23 cellular contexts compared by ENCODE assay signal in the genomic region with DNA sequence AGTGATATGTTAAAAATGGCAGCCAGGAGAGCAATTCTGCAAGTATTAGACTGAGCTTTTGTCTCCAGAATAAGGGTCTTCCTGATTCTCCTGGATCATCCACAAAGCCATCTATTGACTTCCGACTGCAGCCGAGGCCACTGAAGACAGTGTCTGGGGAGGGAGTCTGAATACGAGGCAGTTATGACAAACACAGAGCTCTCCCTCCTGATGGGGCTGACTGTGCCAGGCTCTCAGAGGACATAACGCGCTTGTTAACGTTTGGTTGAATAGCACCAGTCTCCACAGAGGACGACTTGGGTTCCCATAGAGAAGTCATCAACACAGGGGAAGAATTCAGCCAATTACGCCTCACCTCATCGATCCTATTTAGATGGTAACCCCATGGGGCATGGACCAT.
"Had no signal": no experiment of that assay in that cellular context is flagged by ENCODE, and none has a peak within 500 bp of the region (broad histone marks: within the 10 kb centered on the region; RNA-seq: fewer than 3 reads in every experiment).

No MANE protein-coding gene starts in this region.

- H3K4me3 Mint-ChIP-seq: activated naive CD8-positive, alpha-beta T cell treated with anti-CD3 and anti-CD28 coated beads for 36 hours; activated T-cell treated with anti-CD3 and anti-CD28 coated beads, Interleukin-2, amount 50 U/mL, for 4 hours; immature natural killer cell; naive thymus-derived CD8-positive, alpha-beta T cell; T-helper 1 cell treated with Interleukin-12 subunit alpha and Interleukin-12 subunit beta and Interleukin-4 antibody, amounts not matched to agents 30 μg/mL and 1 μg/mL, for 36 hours had no signal

- H3K9me3 Mint-ChIP-seq: activated naive CD8-positive, alpha-beta T cell treated with anti-CD3 and anti-CD28 coated beads for 36 hours; activated T-helper 2 cell treated with anti-CD3 and anti-CD28 coated beads, Interferon-gamma antibody, Interleukin-2, Interleukin-4, amounts not matched to agents 10 μg/mL and 5 μg/mL and 100 μg/mL, durations not matched to agents 14 hours and 24 hours and 36 hours; T-helper 1 cell treated with Interleukin-12 subunit alpha and Interleukin-12 subunit beta and Interleukin-4 antibody, amounts not matched to agents 30 μg/mL and 1 μg/mL, for 36 hours had no signal

- H3K36me3 Mint-ChIP-seq: activated naive CD8-positive, alpha-beta T cell treated with anti-CD3 and anti-CD28 coated beads for 36 hours; immature natural killer cell; naive thymus-derived CD8-positive, alpha-beta T cell had no signal

- H3K27me3 Mint-ChIP-seq: activated naive CD8-positive, alpha-beta T cell treated with anti-CD3 and anti-CD28 coated beads for 36 hours; progenitor cell of endocrine pancreas had no signal

- H3K36me3 ChIP-seq: breast epithelium, left lung, right atrium auricular region, spleen, thyroid gland had no signal

- H3K4me1 Mint-ChIP-seq: activated naive CD8-positive, alpha-beta T cell treated with anti-CD3 and anti-CD28 coated beads for 36 hours; immature natural killer cell; naive thymus-derived CD8-positive, alpha-beta T cell had no signal

- H3K4me3 ChIP-seq: breast epithelium, coronary artery, left lung, lung, right atrium auricular region, spleen, thyroid gland had no signal

- H3K9me3 ChIP-seq: breast epithelium, left lung, right atrium auricular region, spleen, thyroid gland had no signal

- H3K4me1 ChIP-seq: breast epithelium, left lung, right atrium auricular region, spleen, thyroid gland had no signal

- H3K27ac ChIP-seq: breast epithelium, coronary artery, left lung, right atrium auricular region, spleen, thyroid gland had no signal

- H3K27ac Mint-ChIP-seq: activated naive CD8-positive, alpha-beta T cell treated with anti-CD3 and anti-CD28 coated beads for 36 hours; activated T-helper 2 cell treated with anti-CD3 and anti-CD28 coated beads, Interferon-gamma antibody, Interleukin-2, Interleukin-4, amounts not matched to agents 10 μg/mL and 5 μg/mL and 100 μg/mL, durations not matched to agents 14 hours and 24 hours and 36 hours; immature natural killer cell; naive thymus-derived CD8-positive, alpha-beta T cell; progenitor cell of endocrine pancreas; T-helper 1 cell treated with Interleukin-12 subunit alpha and Interleukin-12 subunit beta and Interleukin-4 antibody, amounts not matched to agents 30 μg/mL and 1 μg/mL, for 36 hours had no signal

- H3K27me3 ChIP-seq: breast epithelium, left lung, right atrium auricular region, spleen, thyroid gland had no signal

- DNase-seq: activated CD4-positive, alpha-beta T cell treated with anti-CD3 and anti-CD28 coated beads for 4 hours; activated CD4-positive, alpha-beta T cell treated with anti-CD3 and anti-CD28 coated beads, Interleukin-2, amount 50 U/mL, for 48 hours; activated CD4-positive, CD25-positive, alpha-beta regulatory T cell; activated CD8-positive, alpha-beta memory T cell treated with anti-CD3 and anti-CD28 coated beads, Interleukin-2, amount 50 U/mL, for 48 hours; activated naive CD4-positive, alpha-beta T cell; activated naive CD8-positive, alpha-beta T cell treated with anti-CD3 and anti-CD28 coated beads for 36 hours; activated T-cell treated with anti-CD3 and anti-CD28 coated beads, Interleukin-2, amount 50 U/mL, for 4 hours; immature natural killer cell; kidney glomerular epithelial cell; naive thymus-derived CD8-positive, alpha-beta T cell; spleen; stimulated activated CD4-positive, alpha-beta T cell treated with anti-CD3 and anti-CD28 coated beads, Interleukin-4, amount 100 ng/mL, for 1 hour; stimulated activated naive CD4-positive, alpha-beta T cell treated with Interleukin-2 at 50 U/mL for 16 hours; T1000; thyroid gland had no signal
